Comparison of ENCODE assay signal across 16 cellular contexts in the genomic region with DNA sequence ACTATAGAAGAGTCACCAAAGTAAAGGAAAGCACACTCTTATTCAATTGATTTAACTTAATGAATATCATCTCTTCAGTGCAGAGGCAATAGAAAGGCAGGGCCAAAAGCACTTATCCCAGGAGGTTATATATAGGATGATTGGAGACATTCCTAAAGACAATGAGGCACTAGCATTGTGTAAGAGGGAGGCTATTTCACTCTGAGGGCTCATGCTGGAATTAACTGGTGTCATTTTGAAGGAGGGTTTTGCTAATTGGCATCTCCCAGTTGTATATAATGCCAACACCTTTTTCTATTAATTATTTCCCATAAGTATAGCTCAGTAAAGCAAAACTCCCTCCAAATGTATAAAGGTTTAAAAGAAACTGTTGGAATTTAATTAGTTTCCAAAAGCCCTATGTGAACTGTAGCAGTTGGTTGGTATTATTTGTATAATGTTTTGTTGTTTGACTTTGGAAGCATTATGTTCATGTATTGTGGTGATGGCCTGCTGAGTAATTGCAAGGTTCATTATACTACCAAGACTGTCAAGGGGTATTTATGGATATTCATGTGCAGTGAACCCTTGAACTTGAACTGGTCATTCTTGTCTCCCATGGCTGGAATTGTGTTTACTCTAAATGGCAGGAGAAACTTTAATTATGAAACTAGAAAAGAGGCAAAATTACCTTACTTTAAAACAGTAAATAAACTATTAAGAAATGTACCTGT.
"Had no signal": no experiment of that assay in that cellular context is flagged by ENCODE, and none has a peak within 500 bp of the region (broad histone marks: within the 10 kb centered on the region; RNA-seq: fewer than 3 reads in every experiment).

No MANE protein-coding gene starts in this region.

- H3K9me3 ChIP-seq: adrenal gland, mucosa of descending colon, prostate gland, testis had no signal

- H3K36me3 Mint-ChIP-seq: naive thymus-derived CD8-positive, alpha-beta T cell had no signal

- H3K4me3 ChIP-seq: adrenal gland, mucosa of descending colon, prostate gland, testis had no signal

- H3K27ac Mint-ChIP-seq: naive thymus-derived CD8-positive, alpha-beta T cell; T-helper 2 cell treated with Interferon-gamma antibody and Interleukin-4, amounts not matched to agents 5 μg/mL and 100 μg/mL, for 36 hours had no signal

- H3K27ac ChIP-seq: adrenal gland, prostate gland, testis had no signal

- H3K9me3 Mint-ChIP-seq: T-helper 2 cell treated with Interferon-gamma antibody and Interleukin-4, amounts not matched to agents 5 μg/mL and 100 μg/mL, for 36 hours had no signal

- H3K27me3 ChIP-seq: adrenal gland, testis had no signal

- H3K4me1 ChIP-seq: adrenal gland, prostate gland, testis had no signal

- H3K4me3 Mint-ChIP-seq: central memory CD8-positive, alpha-beta T cell; naive thymus-derived CD8-positive, alpha-beta T cell; stimulated activated naive CD8-positive, alpha-beta T cell treated with anti-CD3 and anti-CD28 coated beads, Interleukin-15, amount 100 ng/mL, for 72 hours; T-helper 2 cell treated with Interferon-gamma antibody and Interleukin-4, amounts not matched to agents 5 μg/mL and 100 μg/mL, for 36 hours had no signal

- H3K27me3 Mint-ChIP-seq: central memory CD8-positive, alpha-beta T cell; naive thymus-derived CD8-positive, alpha-beta T cell; stimulated activated naive CD8-positive, alpha-beta T cell treated with anti-CD3 and anti-CD28 coated beads, Interleukin-15, amount 100 ng/mL, for 72 hours had no signal

- H3K4me1 Mint-ChIP-seq: central memory CD8-positive, alpha-beta T cell; naive thymus-derived CD8-positive, alpha-beta T cell; stimulated activated naive CD8-positive, alpha-beta T cell treated with anti-CD3 and anti-CD28 coated beads, Interleukin-15, amount 100 ng/mL, for 72 hours had no signal

- DNase-seq: activated naive CD4-positive, alpha-beta T cell treated with anti-CD3 and anti-CD28 coated beads, Interleukin-2, amount 50 U/mL, for 16 hours; activated T-cell treated with anti-CD3 and anti-CD28 coated beads, Interleukin-2, amount 50 U/mL, for 1 hour; adrenal gland; cortex of kidney; effector CD8-positive, alpha-beta T cell; hippocampal formation; left cardiac atrium; mucosa of descending colon; naive thymus-derived CD8-positive, alpha-beta T cell; occipital lobe; stimulated activated CD4-positive, alpha-beta T cell treated with anti-CD3 and anti-CD28 coated beads, Interleukin-2, amount 100 ng/mL, for 48 hours; stimulated activated naive CD8-positive, alpha-beta T cell treated with anti-CD3 and anti-CD28 coated beads, Interleukin-15, amount 100 ng/mL, for 72 hours; testis had no signal

- H3K36me3 ChIP-seq: adrenal gland, prostate gland had no signal
